23 cellular contexts compared by ENCODE assay signal in the genomic region with DNA sequence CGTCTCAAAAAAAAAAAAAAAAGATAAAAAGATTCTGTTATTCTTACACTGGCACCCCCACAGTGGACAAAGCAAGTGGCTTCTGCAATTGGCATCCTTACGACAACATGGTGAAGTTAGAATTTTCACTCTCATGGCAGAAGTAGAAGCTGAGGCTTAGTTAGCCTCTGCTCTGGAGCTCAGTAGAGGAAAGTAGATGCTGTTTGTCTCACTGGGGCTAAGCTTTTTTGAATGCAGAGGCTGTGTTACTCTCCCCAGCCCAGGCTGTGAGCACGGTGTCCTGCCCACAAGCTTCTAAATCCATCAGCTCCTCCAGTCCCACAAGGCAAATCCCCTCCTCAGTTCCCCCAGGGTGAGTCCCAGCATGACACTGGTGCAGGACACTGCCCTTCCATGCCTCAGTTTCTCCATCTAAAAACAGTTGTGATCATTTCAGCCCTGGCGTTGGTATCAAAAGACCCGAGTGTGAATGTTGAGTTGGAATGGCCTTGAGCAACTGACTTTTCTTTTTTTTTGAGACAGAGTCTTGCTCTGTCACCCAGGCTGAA. TPM values are rescaled to one million over a fixed set of nuclear protein-coding genes. Genes with fewer than 3 reads are reported as not detected.
DNase-seq lines count a peak whose midpoint lies in the region; ATAC-seq, FAIRE-seq and TF ChIP-seq lines count a peak whose summit lies in the region.
"Had no signal": no experiment of that assay in that cellular context is flagged by ENCODE, and none has a peak within 500 bp of the region (broad histone marks: within the 10 kb centered on the region; RNA-seq: fewer than 3 reads in every experiment).

No MANE protein-coding gene starts in this region.

- CTCF ChIA-PET in activated CD8-positive, alpha-beta memory T cell treated with anti-CD3 and anti-CD28 coated beads, Interleukin-2, amount 10 ng/mL, durations not matched to agents 7 days and 5 days (lab: Charles Lee), result interaction anchor here (1.0 to 2.2 kb wide), 5 partner anchors 9 to 36 kb away, joined by 3 to 9 read pairs (median 4); no protein-coding TSS in a partner anchor
- CTCF ChIA-PET in activated CD4-positive, alpha-beta memory T cell treated with anti-CD3 and anti-CD28 coated beads, Interleukin-2, amount 10 ng/mL, durations not matched to agents 7 days and 5 days (lab: Charles Lee), result no interaction called here

- 92 to 94% methylated on average over 5 of the region's 5 CpGs for WGBS in aorta, 2 donors
- WGBS in right lobe of liver (ENCODE audit: insufficient coverage, low coverage, low lambda C conversion rate, missing lambda C conversion rate), result 78% methylated on average over 5 of the region's 5 CpGs

- FAIRE-seq in GM12892 (lab: Jason Lieb, UNC), result no peak
- FAIRE-seq: endometrium had no signal

- H3K9me3 Mint-ChIP-seq in activated CD8-positive, alpha-beta memory T cell treated with anti-CD3 and anti-CD28 coated beads, Interleukin-2, amount 10 ng/mL, durations not matched to agents 7 days and 5 days (ENCODE audit: low read depth), result no peaks in the 10 kb centered on the region
- no peaks in the 10 kb centered on the region for H3K9me3 Mint-ChIP-seq in activated CD4-positive, alpha-beta memory T cell treated with anti-CD3 and anti-CD28 coated beads, Interleukin-2, amount 10 ng/mL, durations not matched to agents 7 days and 5 days
- H3K9me3 Mint-ChIP-seq in stimulated activated effector memory CD8-positive, alpha-beta T cell treated with anti-CD3 and anti-CD28 coated beads, Interleukin-12 subunit alpha, Interleukin-12 subunit beta, amount 100 ng/mL, for 72 hours, result no peaks in the 10 kb centered on the region
- H3K9me3 Mint-ChIP-seq: CD14-positive monocyte, mesothelial cell of epicardium, neural crest cell had no signal

- H3K9me3 ChIP-seq in aorta (ENCODE audit: control insufficient read depth, low read length) (no peaks in the 10 kb centered on the region), right lobe of liver (no peaks in the 10 kb centered on the region)
- H3K9me3 ChIP-seq: left lung, SK-N-SH, vagina had no signal

- TF ChIP-seq POLR2A in GM12892 (IDR thresholded peaks at IDR 0.05; ENCODE audit: low read depth, low read length), result peak; percentile 59; the same call in 1 of the 2 replicates
- no peak for TF ChIP-seq POLR2A in right lobe of liver (IDR thresholded peaks at IDR 0.05)

- no peak overlapping the region for H3K4me3 Mint-ChIP-seq in activated CD8-positive, alpha-beta memory T cell treated with anti-CD3 and anti-CD28 coated beads, Interleukin-2, amount 10 ng/mL, durations not matched to agents 7 days and 5 days
- no peak overlapping the region for H3K4me3 Mint-ChIP-seq in activated CD4-positive, alpha-beta memory T cell treated with anti-CD3 and anti-CD28 coated beads, Interleukin-2, amount 10 ng/mL, durations not matched to agents 7 days and 5 days
- H3K4me3 Mint-ChIP-seq in stimulated activated effector memory CD8-positive, alpha-beta T cell treated with anti-CD3 and anti-CD28 coated beads, Interleukin-12 subunit alpha, Interleukin-12 subunit beta, amount 100 ng/mL, for 72 hours, result no peak overlapping the region
- H3K4me3 Mint-ChIP-seq: brain, CD14-positive monocyte, mesothelial cell of epicardium, neural crest cell had no signal

- peak overlapping the region; percentile 67 for H3K27ac Mint-ChIP-seq in activated CD8-positive, alpha-beta memory T cell treated with anti-CD3 and anti-CD28 coated beads, Interleukin-2, amount 10 ng/mL, durations not matched to agents 7 days and 5 days
- peak overlapping the region; percentile 47 for H3K27ac Mint-ChIP-seq in activated CD4-positive, alpha-beta memory T cell treated with anti-CD3 and anti-CD28 coated beads, Interleukin-2, amount 10 ng/mL, durations not matched to agents 7 days and 5 days
- peak overlapping the region; percentile 93 for H3K27ac Mint-ChIP-seq in stimulated activated effector memory CD8-positive, alpha-beta T cell treated with anti-CD3 and anti-CD28 coated beads, Interleukin-12 subunit alpha, Interleukin-12 subunit beta, amount 100 ng/mL, for 72 hours
- H3K27ac Mint-ChIP-seq: brain, mesothelial cell of epicardium, progenitor cell of endocrine pancreas had no signal

- no peak for TF ChIP-seq CTCF in right lobe of liver (IDR thresholded peaks at IDR 0.05)

- intact Hi-C loops in aorta (cut with DNase I) (no loop called here), right lobe of liver (cut with DNase I) (no loop called here)

- no peak for ATAC-seq in activated CD8-positive, alpha-beta memory T cell treated with anti-CD3 and anti-CD28 coated beads, Interleukin-2, amount 10 ng/mL, durations not matched to agents 7 days and 5 days
- no peak for ATAC-seq in stimulated activated effector memory CD8-positive, alpha-beta T cell treated with anti-CD3 and anti-CD28 coated beads, Interleukin-12 subunit alpha, Interleukin-12 subunit beta, amount 100 ng/mL, for 72 hours
- no peak for ATAC-seq in aorta (ENCODE audit: low FRiP score)
- ATAC-seq in right lobe of liver, result no peak
- no peak for ATAC-seq in SK-N-SH treated with all-trans-retinoic acid at 6 μM for 48 hours
- ATAC-seq: left lung had no signal

- H3K27me3 Mint-ChIP-seq in activated CD8-positive, alpha-beta memory T cell treated with anti-CD3 and anti-CD28 coated beads, Interleukin-2, amount 10 ng/mL, durations not matched to agents 7 days and 5 days, result no peaks in the 10 kb centered on the region
- H3K27me3 Mint-ChIP-seq in activated CD4-positive, alpha-beta memory T cell treated with anti-CD3 and anti-CD28 coated beads, Interleukin-2, amount 10 ng/mL, durations not matched to agents 7 days and 5 days, result no peaks in the 10 kb centered on the region
- H3K27me3 Mint-ChIP-seq: brain, progenitor cell of endocrine pancreas had no signal

- POLR2A ChIA-PET in activated CD4-positive, alpha-beta memory T cell treated with anti-CD3 and anti-CD28 coated beads, Interleukin-2, amount 10 ng/mL, durations not matched to agents 7 days and 5 days (lab: Charles Lee), result interaction anchor here (0.7 to 35.8 kb wide), 6 partner anchors 7 to 42 kb away, joined by 3 to 1205 read pairs (median 6); a partner anchor contains a TSS

- peaks cover 29% of the 10 kb centered on the region for H3K36me3 Mint-ChIP-seq in activated CD8-positive, alpha-beta memory T cell treated with anti-CD3 and anti-CD28 coated beads, Interleukin-2, amount 10 ng/mL, durations not matched to agents 7 days and 5 days
- peaks cover 65% of the 10 kb centered on the region for H3K36me3 Mint-ChIP-seq in activated CD4-positive, alpha-beta memory T cell treated with anti-CD3 and anti-CD28 coated beads, Interleukin-2, amount 10 ng/mL, durations not matched to agents 7 days and 5 days (ENCODE audit: low read depth)
- H3K36me3 Mint-ChIP-seq in stimulated activated effector memory CD8-positive, alpha-beta T cell treated with anti-CD3 and anti-CD28 coated beads, Interleukin-12 subunit alpha, Interleukin-12 subunit beta, amount 100 ng/mL, for 72 hours, result peaks cover 100% of the 10 kb centered on the region
- H3K36me3 Mint-ChIP-seq: brain, mesothelial cell of epicardium had no signal

- peaks cover 75% of the 10 kb centered on the region for H3K4me1 Mint-ChIP-seq in activated CD8-positive, alpha-beta memory T cell treated with anti-CD3 and anti-CD28 coated beads, Interleukin-2, amount 10 ng/mL, durations not matched to agents 7 days and 5 days
- peaks cover 81% of the 10 kb centered on the region for H3K4me1 Mint-ChIP-seq in activated CD4-positive, alpha-beta memory T cell treated with anti-CD3 and anti-CD28 coated beads, Interleukin-2, amount 10 ng/mL, durations not matched to agents 7 days and 5 days
- peaks cover 60% of the 10 kb centered on the region for H3K4me1 Mint-ChIP-seq in stimulated activated effector memory CD8-positive, alpha-beta T cell treated with anti-CD3 and anti-CD28 coated beads, Interleukin-12 subunit alpha, Interleukin-12 subunit beta, amount 100 ng/mL, for 72 hours
- H3K4me1 Mint-ChIP-seq: mesothelial cell of epicardium had no signal

- H3K36me3 ChIP-seq in aorta (ENCODE audit: control insufficient read depth in 1 of 2, insufficient read depth in 2 of 2, low read length in 1 of 2) (no peaks in the 10 kb centered on the region), right lobe of liver (no peaks in the 10 kb centered on the region)
- H3K36me3 ChIP-seq: vagina had no signal

- H3K27ac ChIP-seq in aorta (ENCODE audit: low read depth in 1 of 2, low read length in 2 of 2) (no peak overlapping the region), right lobe of liver (no peak overlapping the region)
- H3K27ac ChIP-seq: left lung, vagina had no signal

- H3K27me3 ChIP-seq in aorta (ENCODE audit: control insufficient read depth in 1 of 2, insufficient read depth in 2 of 2, low read length in 1 of 2), result no peaks in the 10 kb centered on the region
- no peaks in the 10 kb centered on the region for H3K27me3 ChIP-seq in right lobe of liver
- H3K27me3 ChIP-seq: vagina had no signal

- H3K4me1 ChIP-seq in aorta (ENCODE audit: control insufficient read depth in 1 of 2, insufficient read depth in 2 of 2, low read length in 2 of 2) (no peaks in the 10 kb centered on the region), right lobe of liver (peaks cover 0 to 5% (median 0%) of the 10 kb centered on the region in 4 donors)

- H3K4me3 ChIP-seq in aorta (ENCODE audit: low read length in 2 of 2) (no peak overlapping the region), right lobe of liver (no peak overlapping the region)
- H3K4me3 ChIP-seq: left lung, vagina had no signal

- no peak for DNase-seq in activated CD8-positive, alpha-beta memory T cell treated with anti-CD3 and anti-CD28 coated beads, Interleukin-2, amount 10 ng/mL, durations not matched to agents 7 days and 5 days
- no peak for DNase-seq in activated CD8-positive, alpha-beta memory T cell treated with anti-CD3 and anti-CD28 coated beads, Interleukin-2, amount 50 U/mL, for 48 hours
- DNase-seq in GM12892 (ENCODE audit: insufficient read length), result no peak
- no peak for DNase-seq in activated CD4-positive, alpha-beta memory T cell treated with anti-CD3 and anti-CD28 coated beads, Interleukin-2, amount 10 ng/mL, durations not matched to agents 7 days and 5 days
- DNase-seq in stimulated activated effector memory CD8-positive, alpha-beta T cell treated with anti-CD3 and anti-CD28 coated beads, Interleukin-12 subunit alpha, Interleukin-12 subunit beta, amount 100 ng/mL, for 72 hours (ENCODE audit: low spot score in 2 of 2), result peak in 1 of 2 donors; percentile 52
- DNase-seq in aorta, result no peak
- DNase-seq in right lobe of liver, result no peak
- DNase-seq: activated CD4-positive, alpha-beta T cell treated with anti-CD3 and anti-CD28 coated beads, Interleukin-2, amount 50 U/mL, for 48 hours; DMS53; KBM-7; left lung; MV-4-11; NCI-H1930; SK-N-SH; substantia nigra had no signal

RNA-seq across cellular contexts. Expression of a gene that starts 22.6 kb away (rescaled TPM):
- 100 to 1,000 TPM; 246 to 254 TPM for total RNA-seq in activated CD8-positive, alpha-beta memory T cell treated with anti-CD3 and anti-CD28 coated beads, Interleukin-2, amount 10 ng/mL, durations not matched to agents 7 days and 5 days
- 70.4 TPM for polyA plus RNA-seq in GM12892 (2012; ENCODE audit: missing spikeins)
- total RNA-seq in activated CD4-positive, alpha-beta memory T cell treated with anti-CD3 and anti-CD28 coated beads, Interleukin-2, amount 10 ng/mL, durations not matched to agents 7 days and 5 days, result 100 to 1,000 TPM; 229 TPM
- total RNA-seq in aorta, result 10 to 100 TPM; 40.1 to 62.3 TPM
- 10 to 100 TPM; 25.9 to 66.7 TPM for polyA plus RNA-seq in aorta
- total RNA-seq in right lobe of liver, result 1 to 10 TPM; 2.2 to 8.0 (median 5.2) TPM

RNA-seq across cellular contexts. Expression of a gene that starts 27.0 kb away (rescaled TPM):
- total RNA-seq in activated CD8-positive, alpha-beta memory T cell treated with anti-CD3 and anti-CD28 coated beads, Interleukin-2, amount 10 ng/mL, durations not matched to agents 7 days and 5 days, result 100 to 1,000 TPM in 1 of 2 experiments, 10 to 100 TPM in 1; 59.6 to 114 TPM
- polyA plus RNA-seq in GM12892 (2012; ENCODE audit: missing spikeins), result 116 TPM
- total RNA-seq in activated CD4-positive, alpha-beta memory T cell treated with anti-CD3 and anti-CD28 coated beads, Interleukin-2, amount 10 ng/mL, durations not matched to agents 7 days and 5 days, result 10 to 100 TPM; 73.6 to 74.3 TPM
- 10 to 100 TPM; 19.8 to 25.7 TPM for total RNA-seq in aorta
- polyA plus RNA-seq in aorta, result 10 to 100 TPM; 10.5 to 43.3 TPM
- total RNA-seq in right lobe of liver, result 1 to 10 TPM in 5 of 6 experiments, under 1 TPM in 1; 0.99 to 2.5 (median 2.1) TPM

RNA-seq across cellular contexts. Expression of a gene that starts 56.8 kb away (rescaled TPM):
- total RNA-seq in activated CD8-positive, alpha-beta memory T cell treated with anti-CD3 and anti-CD28 coated beads, Interleukin-2, amount 10 ng/mL, durations not matched to agents 7 days and 5 days, result 10 to 100 TPM; 53.6 to 58.9 TPM
- 21.9 TPM for polyA plus RNA-seq in GM12892 (2012; ENCODE audit: missing spikeins)
- total RNA-seq in activated CD4-positive, alpha-beta memory T cell treated with anti-CD3 and anti-CD28 coated beads, Interleukin-2, amount 10 ng/mL, durations not matched to agents 7 days and 5 days, result 10 to 100 TPM; 51.8 to 64.0 TPM
- total RNA-seq in aorta, result 10 to 100 TPM; 41.2 to 44.8 TPM
- 10 to 100 TPM; 17.4 to 24.8 TPM for polyA plus RNA-seq in aorta
- 10 to 100 TPM; 14.1 to 29.2 (median 21.5) TPM for total RNA-seq in right lobe of liver

Comparison
In these comparisons a context has a peak if more than half of its experiments do, and no peak if none do; other contexts are left out.
1. RNA of a gene that starts 22.6 kb away (total RNA-seq): 246 to 254 TPM in activated CD8-positive, alpha-beta memory T cell treated with anti-CD3 and anti-CD28 coated beads, Interleukin-2, amount 10 ng/mL, durations not matched to agents 7 days and 5 days, 229 TPM in activated CD4-positive, alpha-beta memory T cell treated with anti-CD3 and anti-CD28 coated beads, Interleukin-2, amount 10 ng/mL, durations not matched to agents 7 days and 5 days and 40.1 to 62.3 TPM in aorta; 2.2 to 8.0 TPM in right lobe of liver; every median in the first group is over 4 times any median in the second.
2. RNA of a gene that starts 27.0 kb away (total RNA-seq): 59.6 to 114 TPM in activated CD8-positive, alpha-beta memory T cell treated with anti-CD3 and anti-CD28 coated beads, Interleukin-2, amount 10 ng/mL, durations not matched to agents 7 days and 5 days, 73.6 to 74.3 TPM in activated CD4-positive, alpha-beta memory T cell treated with anti-CD3 and anti-CD28 coated beads, Interleukin-2, amount 10 ng/mL, durations not matched to agents 7 days and 5 days and 19.8 to 25.7 TPM in aorta; 0.99 to 2.5 TPM in right lobe of liver; every median in the first group is over 4 times any median in the second.
3. Peak in every context shown above with its lines, with median percentiles within 50 percentile points of each other: H3K27ac Mint-ChIP-seq.